ENCODE assay signal across 8 cellular contexts in genomic region chr4:182975806-182976205, GRCh38.
DNase-seq lines count a peak whose midpoint lies in the region; ATAC-seq and TF ChIP-seq lines count a peak whose summit lies in the region.

No MANE protein-coding gene starts in this region.

- H3K27me3 ChIP-seq in adipocyte (replicated peaks; ENCODE audit: control insufficient read depth, insufficient read depth, low read length) = no peaks in the 10 kb centered on the region

- DNase-seq in AG10803 (ENCODE audit: low read depth) (peak; percentile 71), adipocyte (ENCODE audit: low read depth) (peak; percentile 73), substantia nigra (lab: John Stamatoyannopoulos, UW) (no peak), NCI-H1436 (lab: John Stamatoyannopoulos, UW) (no peak)
- peak; percentile 26 for DNase-seq in stimulated activated CD8-positive, alpha-beta memory T cell treated with anti-CD3 and anti-CD28 coated beads, Interleukin-4, amount 100 ng/mL, for 48 hours
- DNase-seq in stimulated activated naive CD4-positive, alpha-beta T cell treated with Interleukin-2 at 50 U/mL for 16 hours (lab: John Stamatoyannopoulos, UW) = no peak

- peaks cover 6% of the 10 kb centered on the region for H3K4me1 ChIP-seq in adipocyte (ENCODE audit: control insufficient read depth, insufficient read depth, low read length)

- H3K4me3 ChIP-seq in AG10803 (ENCODE audit: low read length) (no peak overlapping the region), adipocyte (ENCODE audit: low read length) (no peak overlapping the region)

- ATAC-seq in GM19043 (IDR thresholded peaks at IDR 0.05; ENCODE audit: low read depth, unreplicated experiment) = peak; percentile 42
- peak; percentile 70 for ATAC-seq in HG03442 (IDR thresholded peaks at IDR 0.05; ENCODE audit: unreplicated experiment)

- no peaks in the 10 kb centered on the region for H3K36me3 ChIP-seq in adipocyte (ENCODE audit: control insufficient read depth, insufficient read depth, low read length, severe bottlenecking)

- H3K27ac ChIP-seq in substantia nigra (ENCODE audit: low read depth, low read length, poor library complexity, severe bottlenecking) = no peak overlapping the region

- no peak for TF ChIP-seq CTCF in AG10803 (conservative IDR thresholded peaks at IDR 0.05; ENCODE audit: low read length)

- no peak overlapping the region for H3K9ac ChIP-seq in adipocyte (ENCODE audit: low read length)

- no peaks in the 10 kb centered on the region for H3K9me3 ChIP-seq in adipocyte (ENCODE audit: control insufficient read depth, low read length)

Comparison
In these comparisons a context has a peak if more than half of its experiments do, and no peak if none do; other contexts are left out.
1. DNase-seq: peak in AG10803 (single experiment), adipocyte (single experiment) and stimulated activated CD8-positive, alpha-beta memory T cell treated with anti-CD3 and anti-CD28 coated beads, Interleukin-4, amount 100 ng/mL, for 48 hours (single experiment); none in substantia nigra (0 of 49), stimulated activated naive CD4-positive, alpha-beta T cell treated with Interleukin-2 at 50 U/mL for 16 hours (single experiment) and NCI-H1436 (single experiment).